Comparison of ENCODE assay signal across 1 cellular context in genomic region chr10:5318148-5318547, GRCh38.
TF ChIP-seq lines count a peak whose summit lies in the region.

No MANE protein-coding gene starts in this region.

TF ChIP-seq in WTC11, 78 proteins besides CTCF, POLR2A, EP300 and RAD21 (continued from another document):
- TF ChIP-seq E2F4 (CRISPR knock-in tag; IDR thresholded peaks at IDR 0.05; ENCODE audit: borderline replicate concordance, low read depth), result no peak
- TF ChIP-seq ZNF317 (CRISPR knock-in tag; IDR thresholded peaks at IDR 0.05; ENCODE audit: borderline replicate concordance, low read depth), result no peak
- TF ChIP-seq NFE2L1 (CRISPR knock-in tag; IDR thresholded peaks at IDR 0.05), result no peak
- no peak for TF ChIP-seq SOX15 (CRISPR knock-in tag; IDR thresholded peaks at IDR 0.05)
- no peak for TF ChIP-seq ZNF532 (CRISPR knock-in tag; IDR thresholded peaks at IDR 0.05; ENCODE audit: borderline replicate concordance)
- no peak for TF ChIP-seq E2F1 (CRISPR knock-in tag; IDR thresholded peaks at IDR 0.05)
- TF ChIP-seq CREM (CRISPR knock-in tag; IDR thresholded peaks at IDR 0.05), result no peak
- no peak for TF ChIP-seq GABPB1 (CRISPR knock-in tag; IDR thresholded peaks at IDR 0.05)
- no peak for TF ChIP-seq ZNF263 (CRISPR knock-in tag; IDR thresholded peaks at IDR 0.05; ENCODE audit: low read depth)
- TF ChIP-seq RELA (CRISPR knock-in tag; IDR thresholded peaks at IDR 0.05; ENCODE audit: borderline replicate concordance), result no peak
- no peak for TF ChIP-seq NR3C1 (CRISPR knock-in tag; conservative IDR thresholded peaks at IDR 0.05; ENCODE audit: low read depth)
- TF ChIP-seq ZNF671 (CRISPR knock-in tag; IDR thresholded peaks at IDR 0.05), result no peak
